ENCODE assay signal across 7 cellular contexts in genomic region chr17:12789976-12790805, GRCh38. TPM values are rescaled to one million over a fixed set of nuclear protein-coding genes. Genes with fewer than 3 reads are reported as not detected.
A peak's percentile ranks its signal among the peaks of the same experiment; 100 is the strongest.
DNase-seq lines count a peak whose midpoint lies in the region; ATAC-seq and TF ChIP-seq lines count a peak whose summit lies in the region.

No MANE protein-coding gene starts in this region.

- intact Hi-C loops in naive thymus-derived CD4-positive, alpha-beta T cell (cut with micrococcal nuclease) = no loop called here

- ATAC-seq in GM19438 (IDR thresholded peaks at IDR 0.05; ENCODE audit: low read depth, unreplicated experiment) (peak; percentile 5), GM18505 (IDR thresholded peaks at IDR 0.05; ENCODE audit: unreplicated experiment) (no peak)
- no peak for ATAC-seq in naive thymus-derived CD4-positive, alpha-beta T cell

- H3K9me3 ChIP-seq in naive thymus-derived CD4-positive, alpha-beta T cell (ENCODE audit: control insufficient read depth in 2 of 3, low read length in 3 of 3) = no peaks in the 10 kb centered on the region

- POLR2A ChIA-PET in naive thymus-derived CD4-positive, alpha-beta T cell (lab: Charles Lee) = no interaction called here

- DNase-seq in NCI-H345 (lab: John Stamatoyannopoulos, UW) (peak; percentile 17), ecto neural progenitor cell (ENCODE audit: low spot score) (peak; percentile 75), germinal center (ENCODE audit: low spot score) (no peak), DMS114 treated with DMSO at 0.1 percent for 48 hours (lab: John Stamatoyannopoulos, UW; ENCODE audit: unreplicated experiment) (no peak)
- DNase-seq in naive thymus-derived CD4-positive, alpha-beta T cell = no peak

- H3K4me1 Mint-ChIP-seq in naive thymus-derived CD4-positive, alpha-beta T cell = peaks cover 5 to 11% (median 7%) of the 10 kb centered on the region in 7 donors

- peak overlapping the region; percentile 4 to 85 (median 62) for H3K4me3 Mint-ChIP-seq in naive thymus-derived CD4-positive, alpha-beta T cell

- H3K4me1 ChIP-seq in naive thymus-derived CD4-positive, alpha-beta T cell (ENCODE audit: control insufficient read depth in 2 of 2, insufficient read depth in 2 of 2, low read length in 2 of 2) = no peaks in the 10 kb centered on the region

- no peak overlapping the region for H3K27ac ChIP-seq in naive thymus-derived CD4-positive, alpha-beta T cell (ENCODE audit: low read depth, low read length)

- H3K27me3 Mint-ChIP-seq in naive thymus-derived CD4-positive, alpha-beta T cell = peaks cover 28 to 72% (median 52%) of the 10 kb centered on the region in 5 donors

- TF ChIP-seq POLR2A in GM18505 (IDR thresholded peaks at IDR 0.05; ENCODE audit: borderline replicate concordance, extremely low read depth, insufficient read depth, insufficient read length) = no peak

- H3K27me3 ChIP-seq in naive thymus-derived CD4-positive, alpha-beta T cell (ENCODE audit: control insufficient read depth in 2 of 2, insufficient read depth in 2 of 2, low read length in 2 of 2) = no peaks in the 10 kb centered on the region

- peak overlapping the region in 1 of 9 donors; percentile 78 for H3K27ac Mint-ChIP-seq in naive thymus-derived CD4-positive, alpha-beta T cell

- peaks cover 0 to 13% (median 0%) of the 10 kb centered on the region in 11 donors for H3K9me3 Mint-ChIP-seq in naive thymus-derived CD4-positive, alpha-beta T cell

- H3K4me3 ChIP-seq in naive thymus-derived CD4-positive, alpha-beta T cell (ENCODE audit: low read length) = no peak overlapping the region

- CTCF ChIA-PET in naive thymus-derived CD4-positive, alpha-beta T cell (lab: Charles Lee) = no interaction called here

- H3K36me3 ChIP-seq in naive thymus-derived CD4-positive, alpha-beta T cell (ENCODE audit: control insufficient read depth in 2 of 3, insufficient read depth in 3 of 3, low read length in 3 of 3) = no peaks in the 10 kb centered on the region

- peaks cover 0 to 3% (median 0%) of the 10 kb centered on the region in 5 donors for H3K36me3 Mint-ChIP-seq in naive thymus-derived CD4-positive, alpha-beta T cell

RNA-seq across cellular contexts. Expression of gene ARHGAP44, which starts 0.9 kb away (rescaled TPM):
- not detected for total RNA-seq in naive thymus-derived CD4-positive, alpha-beta T cell
- polyA plus RNA-seq in naive thymus-derived CD4-positive, alpha-beta T cell = under 1 TPM; 0.09 TPM

Comparison
In these comparisons a context has a peak if more than half of its experiments do, and no peak if none do; other contexts are left out.
1. DNase-seq: peak in NCI-H345 (single experiment) and ecto neural progenitor cell (single experiment); none in naive thymus-derived CD4-positive, alpha-beta T cell (0 of 9), germinal center (single experiment) and DMS114 treated with DMSO at 0.1 percent for 48 hours (single experiment).